10 cellular contexts compared by ENCODE assay signal in the genomic region with DNA sequence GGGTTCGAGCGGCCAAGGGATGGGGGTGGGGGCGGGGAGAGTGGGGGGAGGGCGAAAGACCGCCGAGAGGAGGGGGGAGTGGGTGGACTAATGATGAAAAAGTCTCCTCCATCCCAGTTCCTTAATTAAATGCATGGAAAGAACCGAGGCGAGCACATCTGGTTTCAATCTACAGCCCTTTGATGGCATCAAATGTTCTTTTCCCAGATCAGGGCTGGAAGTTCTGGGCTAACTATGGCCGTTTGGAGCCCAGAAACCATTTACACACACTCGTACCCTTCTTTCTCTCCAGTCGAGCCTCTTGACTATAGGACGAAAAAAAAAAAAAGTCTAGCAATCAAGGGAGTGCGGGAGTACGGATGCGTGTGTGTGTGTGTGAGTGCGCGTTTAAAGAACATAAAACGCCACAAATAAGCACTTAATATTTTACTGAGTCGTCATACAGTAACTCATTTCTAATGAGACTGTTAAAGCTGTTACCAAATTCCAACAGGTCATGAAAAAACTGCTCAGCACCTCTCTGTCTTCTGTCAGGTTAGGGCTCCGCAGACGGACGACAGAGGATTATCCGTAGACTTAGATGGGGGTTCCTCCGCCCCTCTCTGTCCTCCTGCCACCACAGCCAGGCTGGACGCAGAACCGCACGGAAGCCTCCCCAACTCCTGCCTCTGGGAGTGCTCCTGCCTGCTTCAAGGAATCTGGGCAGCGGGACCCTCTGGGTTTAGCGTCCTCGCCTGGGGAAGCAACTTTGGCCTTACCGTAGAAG. TPM values are rescaled to one million over a fixed set of nuclear protein-coding genes. Genes with fewer than 3 reads are reported as not detected.
DNase-seq lines count a peak whose midpoint lies in the region; ATAC-seq, FAIRE-seq and TF ChIP-seq lines count a peak whose summit lies in the region.
"Had no signal": no experiment of that assay in that cellular context is flagged by ENCODE, and none has a peak within 500 bp of the region (broad histone marks: within the 10 kb centered on the region; RNA-seq: fewer than 3 reads in every experiment).

No MANE protein-coding gene starts in this region.

- H3K4me2 ChIP-seq in HepG2 (ENCODE audit: low read depth, low read length): no peak overlapping the region

- TF ChIP-seq RAD21 in HepG2 (CRISPR knock-in tag; IDR thresholded peaks at IDR 0.05): no peak

- CTCF ChIA-PET in HepG2 (lab: Yijun Ruan, JAX; ENCODE audit: low intra/inter-chr PET ratio, low total read pairs): no interaction called here

- H3K27ac ChIP-seq in left lung (peak overlapping the region; percentile 45 to 87), upper lobe of left lung (peak overlapping the region in 3 of 4 donors; percentile 48 to 85 (median 49)), HepG2 (ENCODE audit: extremely low read length, insufficient read depth, low read length) (no peak overlapping the region)
- H3K27ac ChIP-seq: 22Rv1 had no signal

- no peak for TF ChIP-seq EP300 in upper lobe of left lung (IDR thresholded peaks at IDR 0.05)
- no peak for TF ChIP-seq EP300 in HepG2 (IDR thresholded peaks at IDR 0.05; ENCODE audit: low read depth in 2 of 2, low read length in 2 of 2)
- no peak for TF ChIP-seq EP300 in HepG2 (CRISPR knock-in tag; IDR thresholded peaks at IDR 0.05; ENCODE audit: borderline replicate concordance)

- no TSS peak for BruUV-seq in HepG2 (replicated peaks; lab: Mats Ljungman, UMichigan)

- POLR2A ChIA-PET in HepG2 (lab: Yijun Ruan, JAX): no interaction called here

- ATAC-seq in left lung: peak; percentile 13
- ATAC-seq in upper lobe of left lung (ENCODE audit: low FRiP score in 2 of 2): peak in 1 of 2 donors; percentile 55
- ATAC-seq in HG03045 (IDR thresholded peaks at IDR 0.05; ENCODE audit: unreplicated experiment): no peak
- no peak for ATAC-seq in HepG2
- ATAC-seq in HG03108 (IDR thresholded peaks at IDR 0.05; ENCODE audit: unreplicated experiment): no peak

- WGBS in upper lobe of left lung, 2 donors: 4 to 6% methylated on average over 28 to 31 of the region's 31 CpGs
- 38% methylated on average over 24 of the region's 31 CpGs for WGBS in HepG2 (ENCODE audit: low lambda C conversion rate)

- H3K4me3 ChIP-seq in choroid plexus epithelial cell (ENCODE audit: low read depth, low read length): peak overlapping the region; percentile 44
- no peak overlapping the region for H3K4me3 ChIP-seq in left lung
- peak overlapping the region in 3 of 4 donors; percentile 23 to 54 (median 50) for H3K4me3 ChIP-seq in upper lobe of left lung
- no peak overlapping the region for H3K4me3 ChIP-seq in HepG2 (replicated peaks in 1 of 3; ENCODE audit: insufficient read depth in 1 of 3, low read depth in 2 of 3, low read length in 3 of 3)

- H2AFZ ChIP-seq in HepG2 (ENCODE audit: low read length): no peak overlapping the region

- H3K27me3 ChIP-seq in left lung (peaks cover 52 to 96% of the 10 kb centered on the region in 2 donors), upper lobe of left lung (peaks cover 0 to 47% (median 22%) of the 10 kb centered on the region in 4 donors), HepG2 (ENCODE audit: control insufficient read depth in 1 of 2, insufficient read depth in 2 of 2, low read length in 2 of 2) (peaks cover 2 to 54% of the 10 kb centered on the region in 2 experiments; a peak in 3 of 5 replicates)

- intact Hi-C loops in left lung (cut with DNase I): no loop called here
- intact Hi-C loops in HepG2 (cut with micrococcal nuclease; ENCODE audit: unreplicated experiment): no loop called here

- H3K79me2 ChIP-seq in HepG2 (ENCODE audit: insufficient read depth, low read length): no peaks in the 10 kb centered on the region

- no peaks in the 10 kb centered on the region for H4K20me1 ChIP-seq in HepG2 (ENCODE audit: insufficient read depth, low read length)

- TF ChIP-seq CTCF in choroid plexus epithelial cell (conservative IDR thresholded peaks at IDR 0.05; ENCODE audit: low read depth, low read length) (peak; percentile 10), left lung (IDR thresholded peaks at IDR 0.05) (no peak), upper lobe of left lung (IDR thresholded peaks at IDR 0.05) (no peak), HepG2 (CRISPR knock-in tag; IDR thresholded peaks at IDR 0.05) (no peak)

- H3K36me3 ChIP-seq in left lung: no peaks in the 10 kb centered on the region
- no peaks in the 10 kb centered on the region for H3K36me3 ChIP-seq in upper lobe of left lung
- no peaks in the 10 kb centered on the region for H3K36me3 ChIP-seq in HepG2 (replicated peaks in 1 of 2; ENCODE audit: control insufficient read depth in 1 of 2, insufficient read depth in 2 of 2, low read length in 2 of 2)

- H3K4me1 ChIP-seq in left lung (peaks cover 0 to 17% of the 10 kb centered on the region in 2 donors), upper lobe of left lung (peaks cover 25 to 53% (median 27%) of the 10 kb centered on the region in 4 donors), HepG2 (ENCODE audit: insufficient read depth, low read length) (no peaks in the 10 kb centered on the region)

- peak in 2 of 3 experiments; percentile 12 to 56 for DNase-seq in NCI-H1417 (lab: John Stamatoyannopoulos, UW)
- DNase-seq in NCI-H1417 treated with DMSO at 0.1 percent for 48 hours (lab: John Stamatoyannopoulos, UW): no peak
- DNase-seq in choroid plexus epithelial cell (ENCODE audit: low read depth): peak; percentile 39
- DNase-seq in left lung: no peak
- DNase-seq in upper lobe of left lung: peak in 1 of 2 donors; percentile 37
- no peak for DNase-seq in HepG2 (ENCODE audit: low spot score)
- DNase-seq: effector CD4-positive, alpha-beta T cell had no signal

- FAIRE-seq in HepG2 (lab: Jason Lieb, UNC): no peak

- no peak overlapping the region for H3K9ac ChIP-seq in HepG2 (ENCODE audit: insufficient read depth, low read depth, low read length)

- TF ChIP-seq POLR2A in upper lobe of left lung (IDR thresholded peaks at IDR 0.05) (no peak), HepG2 (IDR thresholded peaks at IDR 0.05; ENCODE audit: insufficient read depth in 1 of 2, low read depth in 2 of 2, low read length in 2 of 2) (no peak)

- H3K9me3 ChIP-seq in left lung (no peaks in the 10 kb centered on the region), upper lobe of left lung (no peaks in the 10 kb centered on the region), HepG2 (ENCODE audit: low read length) (no peaks in the 10 kb centered on the region)

- in situ Hi-C loops in HepG2 (cut with HindIII; ENCODE audit: extremely low pct_ligation_motif_present, low pct_unique_long_range_greater_than_20kb): no loop called here

TF ChIP-seq in HepG2, 621 proteins besides CTCF, POLR2A, EP300 and RAD21:
- no peak for TF ChIP-seq PHB2 (IDR thresholded peaks at IDR 0.05; ENCODE audit: partially characterized antibody)
- TF ChIP-seq, protein P1, sequence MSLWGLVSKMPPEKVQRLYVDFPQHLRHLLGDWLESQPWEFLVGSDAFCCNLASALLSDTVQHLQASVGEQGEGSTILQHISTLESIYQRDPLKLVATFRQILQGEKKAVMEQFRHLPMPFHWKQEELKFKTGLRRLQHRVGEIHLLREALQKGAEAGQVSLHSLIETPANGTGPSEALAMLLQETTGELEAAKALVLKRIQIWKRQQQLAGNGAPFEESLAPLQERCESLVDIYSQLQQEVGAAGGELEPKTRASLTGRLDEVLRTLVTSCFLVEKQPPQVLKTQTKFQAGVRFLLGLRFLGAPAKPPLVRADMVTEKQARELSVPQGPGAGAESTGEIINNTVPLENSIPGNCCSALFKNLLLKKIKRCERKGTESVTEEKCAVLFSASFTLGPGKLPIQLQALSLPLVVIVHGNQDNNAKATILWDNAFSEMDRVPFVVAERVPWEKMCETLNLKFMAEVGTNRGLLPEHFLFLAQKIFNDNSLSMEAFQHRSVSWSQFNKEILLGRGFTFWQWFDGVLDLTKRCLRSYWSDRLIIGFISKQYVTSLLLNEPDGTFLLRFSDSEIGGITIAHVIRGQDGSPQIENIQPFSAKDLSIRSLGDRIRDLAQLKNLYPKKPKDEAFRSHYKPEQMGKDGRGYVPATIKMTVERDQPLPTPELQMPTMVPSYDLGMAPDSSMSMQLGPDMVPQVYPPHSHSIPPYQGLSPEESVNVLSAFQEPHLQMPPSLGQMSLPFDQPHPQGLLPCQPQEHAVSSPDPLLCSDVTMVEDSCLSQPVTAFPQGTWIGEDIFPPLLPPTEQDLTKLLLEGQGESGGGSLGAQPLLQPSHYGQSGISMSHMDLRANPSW (CRISPR knock-in tag; IDR thresholded peaks at IDR 0.05; ENCODE audit: borderline replicate concordance): no peak
- TF ChIP-seq ZNF33A (CRISPR knock-in tag; IDR thresholded peaks at IDR 0.05; ENCODE audit: borderline replicate concordance): no peak
TF ChIP-seq in HepG2: peak in this region for 0.

RNA-seq across cellular contexts. Expression of a gene that starts 2.1 kb away (rescaled TPM):
- total RNA-seq in left lung (10 to 100 TPM; 64.4 to 79.6 TPM), upper lobe of left lung (10 to 100 TPM in 4 of 6 donors, 1 to 10 TPM in 2; 6.1 to 36.0 (median 19.1) TPM), HepG2 (2016; rRNA removed; fragmentation: Illumina TruSeq; extraction: Trizol) (not detected in 2 replicates)
- not detected in 2 replicates for total RNA-seq in HepG2 (2016; cell fraction: cytosol; rRNA removed; fragmentation: Illumina TruSeq; extraction: Trizol; ENCODE audit: low read depth)
- total RNA-seq in HepG2 (2016; cell fraction: insoluble cytoplasmic fraction; rRNA removed; fragmentation: Illumina TruSeq; extraction: Trizol): not detected in 2 replicates
- not detected in 2 replicates for total RNA-seq in HepG2 (2016; cell fraction: membrane; rRNA removed; fragmentation: Illumina TruSeq; extraction: Trizol)
- total RNA-seq in HepG2 (2016; cell fraction: nucleus; rRNA removed; fragmentation: Illumina TruSeq; extraction: Trizol): not detected in 2 replicates
- polyA plus RNA-seq in HepG2 (2011; rRNA removed): not detected in 2 replicates
- polyA plus RNA-seq in HepG2 (2011; cell fraction: cytosol; rRNA removed): not detected in 2 replicates
- polyA plus RNA-seq in HepG2 (2011; cell fraction: nucleus; rRNA removed): not detected in 2 replicates
- not detected in 2 replicates for polyA plus RNA-seq in HepG2 (2012)
- polyA plus RNA-seq in HepG2 (2016; cell fraction: cytosol; fragmentation: Illumina TruSeq; extraction: Trizol; ENCODE audit: low read depth): not detected in 2 replicates
- not detected in 2 replicates for polyA plus RNA-seq in HepG2 (2016; cell fraction: insoluble cytoplasmic fraction; fragmentation: Illumina TruSeq; extraction: Trizol; ENCODE audit: low read depth)
- polyA plus RNA-seq in HepG2 (2016; cell fraction: membrane; fragmentation: Illumina TruSeq; extraction: Trizol; ENCODE audit: low read depth): not detected in 2 replicates
- polyA plus RNA-seq in HepG2 (2016; cell fraction: nucleus; fragmentation: Illumina TruSeq; extraction: Trizol; ENCODE audit: insufficient read depth, low read depth): not detected in 2 replicates
- polyA minus RNA-seq in HepG2 (2011; rRNA and poly(A)+ RNA removed; ENCODE audit: low replicate concordance): not detected in 2 replicates
- polyA minus RNA-seq in HepG2 (2011; cell fraction: cytosol; rRNA and poly(A)+ RNA removed): not detected in 2 replicates
- not detected in 2 replicates for polyA minus RNA-seq in HepG2 (2011; cell fraction: nucleus; rRNA and poly(A)+ RNA removed)

Comparison
In these comparisons a context has a peak if more than half of its experiments do, and no peak if none do; other contexts are left out.
1. DNase-seq: peak in NCI-H1417 (2 of 3) and choroid plexus epithelial cell (single experiment); none in NCI-H1417 treated with DMSO at 0.1 percent for 48 hours (single experiment), left lung (0 of 2) and HepG2 (single experiment).
2. H3K4me3 ChIP-seq: peak in choroid plexus epithelial cell (single experiment) and upper lobe of left lung (3 of 4); none in left lung (0 of 2) and HepG2 (0 of 3).
3. RNA of a gene that starts 2.1 kb away (total RNA-seq): 64.4 to 79.6 TPM in left lung and 6.1 to 36.0 TPM in upper lobe of left lung; not detected in HepG2; every median in the first group is over 4 times any median in the second.